25 cellular contexts compared by ENCODE assay signal in genomic region chr4:108244576-108244975, GRCh38.
A peak's percentile ranks its signal among the peaks of the same experiment; 100 is the strongest.
DNase-seq lines count a peak whose midpoint lies in the region; TF ChIP-seq lines count a peak whose summit lies in the region.
"Had no signal": no experiment of that assay in that cellular context is flagged by ENCODE, and none has a peak within 500 bp of the region (broad histone marks: within the 10 kb centered on the region; RNA-seq: fewer than 3 reads in every experiment).

No MANE protein-coding gene starts in this region.

- no peak overlapping the region for H3K9ac ChIP-seq in Loucy (ENCODE audit: low read depth, low read length, poor library complexity, severe bottlenecking)

- H3K9me3 ChIP-seq in Loucy (ENCODE audit: insufficient read depth, low read depth, low read length) (0 out of 2 replicates have a peak, but pooled peaks cover 5% of the 10 kb centered on the region), esophagus squamous epithelium (no peaks in the 10 kb centered on the region)
- H3K9me3 ChIP-seq: A549 had no signal

- H3K4me3 Mint-ChIP-seq in activated naive CD8-positive, alpha-beta T cell, result no peak overlapping the region
- H3K4me3 Mint-ChIP-seq in activated naive CD8-positive, alpha-beta T cell treated with anti-CD3 and anti-CD28 coated beads for 36 hours, result no peak overlapping the region
- H3K4me3 Mint-ChIP-seq: CD8-positive, alpha-beta memory T cell; GM23338; H9 had no signal

- intact Hi-C loops in esophagus squamous epithelium (cut with DNase I), result no loop called here

- no peaks in the 10 kb centered on the region for H3K27me3 Mint-ChIP-seq in activated naive CD8-positive, alpha-beta T cell
- H3K27me3 Mint-ChIP-seq in activated naive CD8-positive, alpha-beta T cell treated with anti-CD3 and anti-CD28 coated beads for 36 hours, result no peaks in the 10 kb centered on the region

- peaks cover 12% of the 10 kb centered on the region for H3K9me3 Mint-ChIP-seq in activated naive CD8-positive, alpha-beta T cell (ENCODE audit: low read depth)
- peaks cover 11% of the 10 kb centered on the region for H3K9me3 Mint-ChIP-seq in activated naive CD8-positive, alpha-beta T cell treated with anti-CD3 and anti-CD28 coated beads for 36 hours

- H3K36me3 Mint-ChIP-seq in activated naive CD8-positive, alpha-beta T cell, result peaks cover 14% of the 10 kb centered on the region
- H3K36me3 Mint-ChIP-seq in activated naive CD8-positive, alpha-beta T cell treated with anti-CD3 and anti-CD28 coated beads for 36 hours, result peaks cover 17% of the 10 kb centered on the region
- H3K36me3 Mint-ChIP-seq: CD8-positive, alpha-beta memory T cell had no signal

- H3K4me2 ChIP-seq in Loucy (ENCODE audit: low read depth, low read length, poor library complexity, severe bottlenecking), result peak overlapping the region; percentile 8
- H3K4me2 ChIP-seq: A549, GM23338 had no signal

- no peak for DNase-seq in activated naive CD8-positive, alpha-beta T cell treated with anti-CD3 and anti-CD28 coated beads for 36 hours
- DNase-seq in foreskin melanocyte (peak; percentile 38), NOMO-1 treated with dmso at 0.1 percent for 144 hours (lab: John Stamatoyannopoulos, UW; ENCODE audit: unreplicated experiment) (no peak), GDM1 (lab: John Stamatoyannopoulos, UW) (no peak), esophagus squamous epithelium (lab: John Stamatoyannopoulos, UW) (no peak)
- DNase-seq: C1 segment of cervical spinal cord; Calu3; CD8-positive, alpha-beta memory T cell; EL; GF-D8; H9; KG1; MM.1S; NCI-H2029; NCI-H2171; NCI-H226; NCI-H524; Right ventricle myocardium superior; RPMI8226; T-helper 1 cell had no signal

- H3K27me3 ChIP-seq in Loucy (ENCODE audit: insufficient read depth, low read length, poor library complexity, severe bottlenecking), result no peaks in the 10 kb centered on the region
- H3K27me3 ChIP-seq in esophagus squamous epithelium, result no peaks in the 10 kb centered on the region
- H3K27me3 ChIP-seq: SJSA1 had no signal

- H3K4me3 ChIP-seq in Loucy (ENCODE audit: low read length, poor library complexity, severe bottlenecking) (no peak overlapping the region), esophagus squamous epithelium (no peak overlapping the region)
- H3K4me3 ChIP-seq: A549, GM23338, SJSA1 had no signal

- no peaks in the 10 kb centered on the region for H3K9me2 ChIP-seq in Loucy (replicated peaks; ENCODE audit: low read depth, low read length)

- H3K36me3 ChIP-seq in Loucy (ENCODE audit: insufficient read depth, low read length) (no peaks in the 10 kb centered on the region), esophagus squamous epithelium (no peaks in the 10 kb centered on the region)
- H3K36me3 ChIP-seq: SJSA1 had no signal

- 80 to 87% methylated on average over 2 of the region's 2 CpGs for WGBS in esophagus squamous epithelium, 2 donors

- no peaks in the 10 kb centered on the region for H3F3A ChIP-seq in Loucy (ENCODE audit: low read depth)

- no peak for TF ChIP-seq CTCF in Loucy (conservative IDR thresholded peaks at IDR 0.05; ENCODE audit: low read length)
- TF ChIP-seq CTCF in esophagus squamous epithelium (IDR thresholded peaks at IDR 0.05), result no peak

- peaks cover 22% of the 10 kb centered on the region for H3K4me1 Mint-ChIP-seq in activated naive CD8-positive, alpha-beta T cell (ENCODE audit: low read depth)
- H3K4me1 Mint-ChIP-seq in activated naive CD8-positive, alpha-beta T cell treated with anti-CD3 and anti-CD28 coated beads for 36 hours, result peaks cover 6% of the 10 kb centered on the region

- no peak overlapping the region for H3K27ac ChIP-seq in esophagus squamous epithelium
- H3K27ac ChIP-seq: A549, SJSA1 had no signal

- peak overlapping the region; percentile 77 for H2AFZ ChIP-seq in Loucy (ENCODE audit: low read length)
- H2AFZ ChIP-seq: GM23338 had no signal

- H3K4me1 ChIP-seq in Loucy (ENCODE audit: insufficient read depth, low read length, poor library complexity, severe bottlenecking) (peaks cover 33% of the 10 kb centered on the region), esophagus squamous epithelium (no peaks in the 10 kb centered on the region)
- H3K4me1 ChIP-seq: A549 had no signal

- peak overlapping the region; percentile 54 for H3K27ac Mint-ChIP-seq in activated naive CD8-positive, alpha-beta T cell
- H3K27ac Mint-ChIP-seq in activated naive CD8-positive, alpha-beta T cell treated with anti-CD3 and anti-CD28 coated beads for 36 hours, result no peak overlapping the region
- H3K27ac Mint-ChIP-seq: CD8-positive, alpha-beta memory T cell; GM23338; H9 had no signal

- no peak for TF ChIP-seq POLR2A in esophagus squamous epithelium (IDR thresholded peaks at IDR 0.05)

- H3K79me2 ChIP-seq in Loucy (ENCODE audit: insufficient read depth, low read length), result no peaks in the 10 kb centered on the region

- H4K20me1 ChIP-seq in Loucy (ENCODE audit: insufficient read depth, low read length, poor library complexity, severe bottlenecking), result no peaks in the 10 kb centered on the region
